2 cellular contexts compared by ENCODE assay signal in genomic region chr10:6781133-6781770, GRCh38.
TF ChIP-seq lines count a peak whose summit lies in the region.

No MANE protein-coding gene starts in this region.

TF ChIP-seq in A549, 52 proteins besides CTCF, POLR2A, EP300 and RAD21 (continued from another document):
- TF ChIP-seq, protein P1, sequence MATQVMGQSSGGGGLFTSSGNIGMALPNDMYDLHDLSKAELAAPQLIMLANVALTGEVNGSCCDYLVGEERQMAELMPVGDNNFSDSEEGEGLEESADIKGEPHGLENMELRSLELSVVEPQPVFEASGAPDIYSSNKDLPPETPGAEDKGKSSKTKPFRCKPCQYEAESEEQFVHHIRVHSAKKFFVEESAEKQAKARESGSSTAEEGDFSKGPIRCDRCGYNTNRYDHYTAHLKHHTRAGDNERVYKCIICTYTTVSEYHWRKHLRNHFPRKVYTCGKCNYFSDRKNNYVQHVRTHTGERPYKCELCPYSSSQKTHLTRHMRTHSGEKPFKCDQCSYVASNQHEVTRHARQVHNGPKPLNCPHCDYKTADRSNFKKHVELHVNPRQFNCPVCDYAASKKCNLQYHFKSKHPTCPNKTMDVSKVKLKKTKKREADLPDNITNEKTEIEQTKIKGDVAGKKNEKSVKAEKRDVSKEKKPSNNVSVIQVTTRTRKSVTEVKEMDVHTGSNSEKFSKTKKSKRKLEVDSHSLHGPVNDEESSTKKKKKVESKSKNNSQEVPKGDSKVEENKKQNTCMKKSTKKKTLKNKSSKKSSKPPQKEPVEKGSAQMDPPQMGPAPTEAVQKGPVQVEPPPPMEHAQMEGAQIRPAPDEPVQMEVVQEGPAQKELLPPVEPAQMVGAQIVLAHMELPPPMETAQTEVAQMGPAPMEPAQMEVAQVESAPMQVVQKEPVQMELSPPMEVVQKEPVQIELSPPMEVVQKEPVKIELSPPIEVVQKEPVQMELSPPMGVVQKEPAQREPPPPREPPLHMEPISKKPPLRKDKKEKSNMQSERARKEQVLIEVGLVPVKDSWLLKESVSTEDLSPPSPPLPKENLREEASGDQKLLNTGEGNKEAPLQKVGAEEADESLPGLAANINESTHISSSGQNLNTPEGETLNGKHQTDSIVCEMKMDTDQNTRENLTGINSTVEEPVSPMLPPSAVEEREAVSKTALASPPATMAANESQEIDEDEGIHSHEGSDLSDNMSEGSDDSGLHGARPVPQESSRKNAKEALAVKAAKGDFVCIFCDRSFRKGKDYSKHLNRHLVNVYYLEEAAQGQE (IDR thresholded peaks at IDR 0.05) = no peak
- no peak for TF ChIP-seq ZSCAN20 (CRISPR knock-in tag; IDR thresholded peaks at IDR 0.05)

TF ChIP-seq in GM23338, 12 proteins besides CTCF, POLR2A, EP300 and RAD21 (continued from another document):
- no peak for TF ChIP-seq ZNF462 (CRISPR knock-in tag; IDR thresholded peaks at IDR 0.05)
- TF ChIP-seq, protein P2, sequence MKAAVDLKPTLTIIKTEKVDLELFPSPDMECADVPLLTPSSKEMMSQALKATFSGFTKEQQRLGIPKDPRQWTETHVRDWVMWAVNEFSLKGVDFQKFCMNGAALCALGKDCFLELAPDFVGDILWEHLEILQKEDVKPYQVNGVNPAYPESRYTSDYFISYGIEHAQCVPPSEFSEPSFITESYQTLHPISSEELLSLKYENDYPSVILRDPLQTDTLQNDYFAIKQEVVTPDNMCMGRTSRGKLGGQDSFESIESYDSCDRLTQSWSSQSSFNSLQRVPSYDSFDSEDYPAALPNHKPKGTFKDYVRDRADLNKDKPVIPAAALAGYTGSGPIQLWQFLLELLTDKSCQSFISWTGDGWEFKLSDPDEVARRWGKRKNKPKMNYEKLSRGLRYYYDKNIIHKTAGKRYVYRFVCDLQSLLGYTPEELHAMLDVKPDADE (IDR thresholded peaks at IDR 0.05) = no peak
- no peak for TF ChIP-seq EZH2 (IDR thresholded peaks at IDR 0.05; ENCODE audit: low read depth, unreplicated experiment)
- TF ChIP-seq NANOG (IDR thresholded peaks at IDR 0.05; ENCODE audit: borderline replicate concordance) = no peak
- no peak for TF ChIP-seq STAT1 (IDR thresholded peaks at IDR 0.05; ENCODE audit: unreplicated experiment)
- no peak for TF ChIP-seq ZNF331 (CRISPR knock-in tag; IDR thresholded peaks at IDR 0.05; ENCODE audit: low read depth)
